ENCODE assay signal across 8 cellular contexts in the genomic region with DNA sequence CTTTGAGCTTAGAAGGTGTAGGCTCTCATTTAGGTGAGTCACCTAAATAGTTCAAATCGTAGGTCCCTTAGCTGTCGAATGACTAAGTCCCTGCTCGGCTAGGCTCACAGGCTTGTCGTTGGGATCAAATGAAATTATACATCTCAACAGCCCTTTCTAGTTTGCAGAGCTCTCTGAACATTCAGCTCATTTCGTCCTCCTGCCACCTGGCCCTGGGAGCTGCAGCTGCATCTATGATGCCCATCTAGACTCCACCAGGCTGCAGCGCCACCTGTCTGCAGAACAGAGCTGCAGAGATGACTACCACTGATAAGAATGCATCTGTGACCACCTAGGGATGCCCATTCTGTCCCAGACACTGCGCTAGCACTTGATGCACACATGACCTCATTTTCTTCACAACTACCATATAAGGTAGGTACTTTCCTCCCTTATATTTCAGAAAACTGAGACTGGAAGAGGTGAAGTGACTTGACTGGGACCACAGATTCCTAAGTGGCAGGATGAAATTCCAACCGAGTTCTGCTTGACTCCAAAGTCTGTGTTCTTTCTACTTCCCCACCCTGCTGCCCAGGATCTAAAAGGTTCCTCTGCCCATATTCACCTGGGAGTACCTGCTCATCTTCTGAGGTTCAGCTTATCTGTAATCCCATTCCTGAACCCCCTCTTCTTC.
DNase-seq lines count a peak whose midpoint lies in the region; ATAC-seq, FAIRE-seq and TF ChIP-seq lines count a peak whose summit lies in the region.

No MANE protein-coding gene starts in this region.

- no peaks in the 10 kb centered on the region for H3K4me1 ChIP-seq in CD4-positive, CD25-positive, alpha-beta regulatory T cell (ENCODE audit: control insufficient read depth, insufficient read depth, low read length, poor library complexity, severe bottlenecking)
- H3K4me1 ChIP-seq in RWPE2 (ENCODE audit: insufficient read depth, poor library complexity, severe bottlenecking), result peaks cover 14% of the 10 kb centered on the region
- H3K4me1 ChIP-seq in thyroid gland, result peaks cover 9 to 14% of the 10 kb centered on the region in 2 donors

- TF ChIP-seq POLR2A in thyroid gland (IDR thresholded peaks at IDR 0.05), result no peak

- intact Hi-C loops in thyroid gland (cut with DNase I), result loop anchor here (10.0 kb wide), 1 partner anchor 51 kb away; no protein-coding TSS in a partner anchor
- intact Hi-C loops in natural killer cell (cut with micrococcal nuclease), result no loop called here

- no peak overlapping the region for H3K27ac ChIP-seq in CD4-positive, CD25-positive, alpha-beta regulatory T cell (ENCODE audit: insufficient read depth, low read length, poor library complexity, severe bottlenecking)
- peak overlapping the region; percentile 63 for H3K27ac ChIP-seq in RWPE2 (ENCODE audit: poor library complexity, severe bottlenecking)
- no peak overlapping the region for H3K27ac ChIP-seq in caudate nucleus (ENCODE audit: low read depth, low read length)
- no peak overlapping the region for H3K27ac ChIP-seq in thyroid gland

- H3K4me3 Mint-ChIP-seq in CD4-positive, CD25-positive, alpha-beta regulatory T cell, result no peak overlapping the region
- H3K4me3 Mint-ChIP-seq in natural killer cell, result no peak overlapping the region

- no peaks in the 10 kb centered on the region for H3K9me3 ChIP-seq in CD4-positive, CD25-positive, alpha-beta regulatory T cell (ENCODE audit: control insufficient read depth in 2 of 2, low read length in 2 of 2)
- H3K9me3 ChIP-seq in MG63 (no peaks in the 10 kb centered on the region), RWPE2 (ENCODE audit: severe bottlenecking) (no peaks in the 10 kb centered on the region), thyroid gland (no peaks in the 10 kb centered on the region)

- WGBS in thyroid gland, 2 donors, result 60 to 63% methylated on average over 8 of the region's 8 CpGs

- H3K9me3 Mint-ChIP-seq in CD4-positive, CD25-positive, alpha-beta regulatory T cell, result peaks cover 0 to 2% (median 0%) of the 10 kb centered on the region in 7 donors
- no peaks in the 10 kb centered on the region for H3K9me3 Mint-ChIP-seq in natural killer cell

- H3K27me3 ChIP-seq in CD4-positive, CD25-positive, alpha-beta regulatory T cell (ENCODE audit: control insufficient read depth, insufficient read depth, low read length), result no peaks in the 10 kb centered on the region
- H3K27me3 ChIP-seq in MG63 (0 out of 2 replicates have a peak, but pooled peaks cover 2% of the 10 kb centered on the region), RWPE2 (ENCODE audit: insufficient read depth, poor library complexity, severe bottlenecking) (no peaks in the 10 kb centered on the region), thyroid gland (no peaks in the 10 kb centered on the region)

- no peaks in the 10 kb centered on the region for H3K36me3 ChIP-seq in CD4-positive, CD25-positive, alpha-beta regulatory T cell (ENCODE audit: control insufficient read depth, insufficient read depth, low read length)
- H3K36me3 ChIP-seq in MG63 (no peaks in the 10 kb centered on the region), RWPE2 (ENCODE audit: low read depth) (no peaks in the 10 kb centered on the region), thyroid gland (no peaks in the 10 kb centered on the region)

- no peaks in the 10 kb centered on the region for H3K36me3 Mint-ChIP-seq in CD4-positive, CD25-positive, alpha-beta regulatory T cell
- no peaks in the 10 kb centered on the region for H3K36me3 Mint-ChIP-seq in natural killer cell

- ATAC-seq in CD4-positive, CD25-positive, alpha-beta regulatory T cell (ENCODE audit: low read depth in 2 of 2), result no peak
- ATAC-seq in RWPE2 (ENCODE audit: low read depth) (peak; percentile 97), natural killer cell (no peak)

- TF ChIP-seq CTCF in RWPE2 (IDR thresholded peaks at IDR 0.05; ENCODE audit: poor library complexity, severe bottlenecking) (peak; percentile 91), thyroid gland (IDR thresholded peaks at IDR 0.05) (peak in 5 of 6 experiments; percentile 42 to 68 (median 58)), natural killer cell (IDR thresholded peaks at IDR 0.05) (no peak)

- H3K27me3 Mint-ChIP-seq in CD4-positive, CD25-positive, alpha-beta regulatory T cell, result peaks cover 9% of the 10 kb centered on the region
- peaks cover 3 to 8% of the 10 kb centered on the region in 2 donors for H3K27me3 Mint-ChIP-seq in natural killer cell (ENCODE audit: low read depth in 2 of 2)

- no peak overlapping the region for H3K27ac Mint-ChIP-seq in CD4-positive, CD25-positive, alpha-beta regulatory T cell
- H3K27ac Mint-ChIP-seq in natural killer cell, result no peak overlapping the region

- no peaks in the 10 kb centered on the region for H3K4me1 Mint-ChIP-seq in CD4-positive, CD25-positive, alpha-beta regulatory T cell
- no peaks in the 10 kb centered on the region for H3K4me1 Mint-ChIP-seq in natural killer cell

- H3K4me3 ChIP-seq in CD4-positive, CD25-positive, alpha-beta regulatory T cell (ENCODE audit: low read depth, low read length), result no peak overlapping the region
- H3K4me3 ChIP-seq in MG63 (no peak overlapping the region), RWPE2 (ENCODE audit: severe bottlenecking) (no peak overlapping the region), thyroid gland (replicated peaks in 1 of 3) (no peak overlapping the region)

- peak in 2 of 3 donors; percentile 1 to 36 for DNase-seq in CD4-positive, CD25-positive, alpha-beta regulatory T cell
- DNase-seq in GM19239 (ENCODE audit: insufficient read length, low spot score) (peak; percentile 28), MG63 (peak; percentile 58), RWPE2 (ENCODE audit: low spot score) (peak; percentile 89), caudate nucleus (lab: John Stamatoyannopoulos, UW) (peak in 39 of 61 donors; percentile 3 to 76 (median 25)), medulla oblongata (ENCODE audit: extremely low spot score) (peak; percentile 48), thyroid gland (peak; percentile 60 to 66), natural killer cell (no peak)

- FAIRE-seq in GM19239 (lab: Jason Lieb, UNC), result no peak
